19 cellular contexts compared by ENCODE assay signal in genomic region chr1:161324020-161324419, GRCh38. TPM values are rescaled to one million over a fixed set of nuclear protein-coding genes. Genes with fewer than 3 reads are reported as not detected.
DNase-seq lines count a peak whose midpoint lies in the region; ATAC-seq, FAIRE-seq and TF ChIP-seq lines count a peak whose summit lies in the region.
"Had no signal": no experiment of that assay in that cellular context is flagged by ENCODE, and none has a peak within 500 bp of the region (broad histone marks: within the 10 kb centered on the region; RNA-seq: fewer than 3 reads in every experiment).

No MANE protein-coding gene starts in this region.

- in situ Hi-C loops in K562 (cut with MboI), result no loop called here

- H3K4me2 ChIP-seq in K562 (ENCODE audit: insufficient read depth, low read length), result no peak overlapping the region
- H3K4me2 ChIP-seq: KMS-11 had no signal

- intact Hi-C loops in K562 (cut with micrococcal nuclease), result no loop called here

- no peak overlapping the region for H2AFZ ChIP-seq in K562 (ENCODE audit: low read depth, low read length)

- H3K4me1 ChIP-seq in K562 (replicated peaks in 1 of 2; ENCODE audit: control insufficient read depth in 2 of 2, insufficient read depth in 2 of 2, low read length in 2 of 2), result no peaks in the 10 kb centered on the region
- H3K4me1 ChIP-seq: SJCRH30 had no signal

- H3K79me2 ChIP-seq in K562 (ENCODE audit: control insufficient read depth, insufficient read depth, low read length), result peaks cover 20% of the 10 kb centered on the region

- H3K4me3 ChIP-seq in Jurkat, Clone E6-1 (ENCODE audit: low read length), result no peak overlapping the region
- H3K4me3 ChIP-seq in K562, result no peak overlapping the region
- H3K4me3 ChIP-seq: BLaER1 treated with 17β-estradiol and CSF1 and Interleukin-3, amounts not matched to agents 10 nM and 100 nM; SJCRH30 had no signal

- no peaks in the 10 kb centered on the region for H3K9me1 ChIP-seq in K562 (ENCODE audit: control insufficient read depth, insufficient read depth, low read length)

- no peaks in the 10 kb centered on the region for H3K27me3 Mint-ChIP-seq in activated naive CD4-positive, alpha-beta T cell treated with anti-CD3 and anti-CD28 coated beads, Interleukin-2, amount 10 ng/mL, durations not matched to agents 7 days and 5 days

- 96% methylated on average over 4 of the region's 4 CpGs for WGBS in K562 (ENCODE audit: insufficient coverage, low coverage, missing lambda C conversion rate)

- no peak for ATAC-seq in activated naive CD4-positive, alpha-beta T cell treated with anti-CD3 and anti-CD28 coated beads, Interleukin-2, amount 50 U/mL, for 72 hours
- no peak for ATAC-seq in K562
- ATAC-seq in GM18870 (IDR thresholded peaks at IDR 0.05; ENCODE audit: unreplicated experiment), result no peak
- ATAC-seq in left lobe of liver, result no peak
- ATAC-seq: HepG2 had no signal

- H3K9me3 Mint-ChIP-seq in activated naive CD4-positive, alpha-beta T cell treated with anti-CD3 and anti-CD28 coated beads, Interleukin-2, amount 10 ng/mL, durations not matched to agents 7 days and 5 days, result no peaks in the 10 kb centered on the region
- H3K9me3 Mint-ChIP-seq in activated naive CD4-positive, alpha-beta T cell treated with anti-CD3 and anti-CD28 coated beads, Interleukin-2, amount 50 U/mL, for 72 hours, result no peaks in the 10 kb centered on the region

- POLR2A ChIA-PET in K562 (lab: Yijun Ruan, JAX), result no interaction called here

- H3K9ac ChIP-seq in K562 (ENCODE audit: insufficient read depth in 1 of 2, low read depth in 2 of 2, low read length in 2 of 2), result no peak overlapping the region
- H3K9ac ChIP-seq: BLaER1 treated with 17β-estradiol and CSF1 and Interleukin-3, amounts not matched to agents 10 nM and 100 nM; KMS-11 had no signal

- no peak for TF ChIP-seq POLR2A in K562 (conservative IDR thresholded peaks at IDR 0.05)

- H3K4me3 Mint-ChIP-seq in activated naive CD4-positive, alpha-beta T cell treated with anti-CD3 and anti-CD28 coated beads, Interleukin-2, amount 10 ng/mL, durations not matched to agents 7 days and 5 days, result no peak overlapping the region

- no peaks in the 10 kb centered on the region for H4K20me1 ChIP-seq in K562 (replicated peaks; ENCODE audit: control insufficient read depth, insufficient read depth, low read length)

- H3K36me3 Mint-ChIP-seq in activated naive CD4-positive, alpha-beta T cell treated with anti-CD3 and anti-CD28 coated beads, Interleukin-2, amount 10 ng/mL, durations not matched to agents 7 days and 5 days, result peaks cover 19% of the 10 kb centered on the region
- peaks cover 0 to 5% of the 10 kb centered on the region in 2 donors for H3K36me3 Mint-ChIP-seq in activated naive CD4-positive, alpha-beta T cell treated with anti-CD3 and anti-CD28 coated beads, Interleukin-2, amount 50 U/mL, for 72 hours

- H3K27me3 ChIP-seq in K562 (ENCODE audit: control insufficient read depth in 2 of 2, insufficient read depth in 2 of 2, low read length in 2 of 2), result no peaks in the 10 kb centered on the region
- H3K27me3 ChIP-seq: BLaER1 treated with 17β-estradiol and CSF1 and Interleukin-3, amounts not matched to agents 10 nM and 100 nM; SJCRH30 had no signal

- TF ChIP-seq RAD21 in K562 (CRISPR knock-in tag; conservative IDR thresholded peaks at IDR 0.05 in 1 of 2, IDR thresholded peaks at IDR 0.05 in 1 of 2), result no peak

- no peak for TF ChIP-seq CTCF in K562 (IDR thresholded peaks at IDR 0.05 in 2 of 3, conservative IDR thresholded peaks at IDR 0.05 in 1 of 3; ENCODE audit: insufficient read depth in 2 of 3, low read depth in 1 of 3, low read length in 3 of 3)

- peak; percentile 26 for DNase-seq in activated naive CD4-positive, alpha-beta T cell treated with anti-CD3 and anti-CD28 coated beads, Interleukin-2, amount 10 ng/mL, durations not matched to agents 7 days and 5 days
- DNase-seq in activated naive CD4-positive, alpha-beta T cell treated with anti-CD3 and anti-CD28 coated beads, Interleukin-2, amount 50 U/mL, for 72 hours (ENCODE audit: low spot score in 2 of 2), result no peak
- peak; percentile 37 for DNase-seq in Jurkat, Clone E6-1 (ENCODE audit: low read depth, low spot score)
- DNase-seq in K562 (ENCODE audit: extremely low read depth in 1 of 4, low spot score in 3 of 4) (no peak), NCI-H510A (lab: John Stamatoyannopoulos, UW) (no peak), left lobe of liver (ENCODE audit: low spot score) (no peak)
- DNase-seq: DMS79, H7, NCI-H1436, NCI-H1930, NCI-H226, NCI-H524 treated with DMSO at 0.1 percent for 48 hours, SJCRH30 had no signal

- no peak for TF ChIP-seq EP300 in K562 (IDR thresholded peaks at IDR 0.05; ENCODE audit: low read length)

- no peak overlapping the region for H3K27ac Mint-ChIP-seq in activated naive CD4-positive, alpha-beta T cell treated with anti-CD3 and anti-CD28 coated beads, Interleukin-2, amount 10 ng/mL, durations not matched to agents 7 days and 5 days
- no peak overlapping the region for H3K27ac Mint-ChIP-seq in activated naive CD4-positive, alpha-beta T cell treated with anti-CD3 and anti-CD28 coated beads, Interleukin-2, amount 50 U/mL, for 72 hours

- H3K27ac ChIP-seq in K562 (ENCODE audit: extremely low read depth, low read depth, low read length), result no peak overlapping the region
- H3K27ac ChIP-seq: BLaER1 treated with 17β-estradiol and CSF1 and Interleukin-3, amounts not matched to agents 10 nM and 100 nM; KMS-11; SJCRH30 had no signal

- peaks cover 58% of the 10 kb centered on the region for H3K36me3 ChIP-seq in K562 (ENCODE audit: control insufficient read depth, insufficient read depth, low read length)

- H3K9me3 ChIP-seq in K562 (replicated peaks; ENCODE audit: control insufficient read depth, insufficient read depth, low read depth, low read length), result no peaks in the 10 kb centered on the region
- H3K9me3 ChIP-seq: BLaER1 treated with 17β-estradiol and CSF1 and Interleukin-3, amounts not matched to agents 10 nM and 100 nM; SJCRH30 had no signal

- H3K4me1 Mint-ChIP-seq in activated naive CD4-positive, alpha-beta T cell treated with anti-CD3 and anti-CD28 coated beads, Interleukin-2, amount 10 ng/mL, durations not matched to agents 7 days and 5 days, result peaks cover 6% of the 10 kb centered on the region

- no TSS peak for BruUV-seq in K562 (replicated peaks; lab: Mats Ljungman, UMichigan)

- FAIRE-seq in K562 (lab: Jason Lieb, UNC), result peak; percentile 11
- FAIRE-seq: HepG2 had no signal

- CTCF ChIA-PET in activated naive CD4-positive, alpha-beta T cell treated with anti-CD3 and anti-CD28 coated beads, Interleukin-2, amount 10 ng/mL, durations not matched to agents 7 days and 5 days (lab: Charles Lee), result no interaction called here
- CTCF ChIA-PET in K562 (lab: Yijun Ruan, JAX; ENCODE audit: low intra/inter-chr PET ratio), result no interaction called here

RNA-seq across cellular contexts. Expression of gene SDHC, which starts 9.8 kb away (rescaled TPM):
- total RNA-seq in activated naive CD4-positive, alpha-beta T cell treated with anti-CD3 and anti-CD28 coated beads, Interleukin-2, amount 50 U/mL, for 72 hours, result 100 to 1,000 TPM; 179 to 207 TPM
- polyA plus RNA-seq in Jurkat, Clone E6-1 (2012; ENCODE audit: insufficient read depth, insufficient read length), result 257 TPM
- 35.9 and 56.0 TPM in 2 replicates for total RNA-seq in K562 (2011; cell fraction: chromatin; rRNA removed; ENCODE audit: low replicate concordance)
- 47.2 and 69.9 TPM in 2 replicates for total RNA-seq in K562 (2011; cell fraction: nucleolus; rRNA removed)
- total RNA-seq in K562 (2011; cell fraction: nucleoplasm; rRNA removed), result 58.2 and 68.6 TPM in 2 replicates
- 7.7 and 13.7 TPM in 2 replicates for total RNA-seq in K562 (2014; rRNA removed)
- 74.8 and 87.4 TPM in 2 replicates for total RNA-seq in K562 (2014; rRNA removed; fragmentation: Illumina TruSeq; extraction: Trizol)
- total RNA-seq in K562 (2015; rRNA removed; fragmentation: Illumina TruSeq; extraction: Trizol), result 54.2 and 55.0 TPM in 2 replicates
- total RNA-seq in K562 (2021), result 161 and 178 TPM in 2 replicates
- 273 and 309 TPM in 2 replicates for polyA plus RNA-seq in K562 (2011; rRNA removed)
- polyA plus RNA-seq in K562 (2011; cell fraction: cytosol; rRNA removed), result 358 and 447 TPM in 2 replicates
- polyA plus RNA-seq in K562 (2011; cell fraction: nucleus; rRNA removed), result 83.7 and 117 TPM in 2 replicates
- 144 and 207 TPM in 2 replicates for polyA plus RNA-seq in K562 (2012)
- 249 and 293 TPM in 2 replicates for polyA plus RNA-seq in K562 (2014; fragmentation: Illumina TruSeq; extraction: Trizol)
- 100 to 1,000 TPM in 1 of 2 experiments, 10 to 100 TPM in 1; 99.8 to 198 TPM for polyA plus RNA-seq in K562 (2014; fragmentation: Nextera tagmentation; extraction: Ambion mirVana)
- polyA plus RNA-seq in K562 (2014; rRNA removed), result 174 and 184 TPM in 2 replicates
- 100 and 112 TPM in 2 replicates for polyA minus RNA-seq in K562 (2011; rRNA and poly(A)+ RNA removed)
- polyA minus RNA-seq in K562 (2011; cell fraction: cytosol; rRNA and poly(A)+ RNA removed), result 61.5 and 99.0 TPM in 2 replicates
- polyA minus RNA-seq in K562 (2011; cell fraction: nucleus; rRNA and poly(A)+ RNA removed), result 28.0 and 50.4 TPM in 2 replicates
- 223 TPM for total RNA-seq in left lobe of liver

RNA-seq across cellular contexts. Expression of gene MPZ, which starts 14.3 kb away (rescaled TPM):
- 1 to 10 TPM; 6.4 to 7.1 TPM for total RNA-seq in activated naive CD4-positive, alpha-beta T cell treated with anti-CD3 and anti-CD28 coated beads, Interleukin-2, amount 50 U/mL, for 72 hours
- 4.1 TPM for polyA plus RNA-seq in Jurkat, Clone E6-1 (2012; ENCODE audit: insufficient read depth, insufficient read length)
- 8.6 and 19.9 TPM in 2 replicates for total RNA-seq in K562 (2011; cell fraction: chromatin; rRNA removed; ENCODE audit: low replicate concordance)
- total RNA-seq in K562 (2011; cell fraction: nucleolus; rRNA removed), result 17.8 and 21.0 TPM in 2 replicates
- total RNA-seq in K562 (2011; cell fraction: nucleoplasm; rRNA removed), result 18.5 and 20.5 TPM in 2 replicates
- 13.5 and 19.0 TPM in 2 replicates for total RNA-seq in K562 (2014; rRNA removed)
- 10.2 and 10.4 TPM in 2 replicates for total RNA-seq in K562 (2014; rRNA removed; fragmentation: Illumina TruSeq; extraction: Trizol)
- 10.2 and 10.3 TPM in 2 replicates for total RNA-seq in K562 (2015; rRNA removed; fragmentation: Illumina TruSeq; extraction: Trizol)
- total RNA-seq in K562 (2021), result 11.4 and 15.3 TPM in 2 replicates
- 10.5 and 10.9 TPM in 2 replicates for polyA plus RNA-seq in K562 (2011; rRNA removed)
- 15.5 and 16.4 TPM in 2 replicates for polyA plus RNA-seq in K562 (2011; cell fraction: cytosol; rRNA removed)
- polyA plus RNA-seq in K562 (2011; cell fraction: nucleus; rRNA removed), result 15.3 and 25.2 TPM in 2 replicates
- 15.0 and 18.0 TPM in 2 replicates for polyA plus RNA-seq in K562 (2012)
- 14.7 and 17.5 TPM in 2 replicates for polyA plus RNA-seq in K562 (2014; fragmentation: Illumina TruSeq; extraction: Trizol)
- under 1 TPM; 0.22 to 0.31 TPM for polyA plus RNA-seq in K562 (2014; fragmentation: Nextera tagmentation; extraction: Ambion mirVana)
- 15.7 and 16.6 TPM in 2 replicates for polyA plus RNA-seq in K562 (2014; rRNA removed)
- 1.9 and 3.2 TPM in 2 replicates for polyA minus RNA-seq in K562 (2011; rRNA and poly(A)+ RNA removed)
- polyA minus RNA-seq in K562 (2011; cell fraction: cytosol; rRNA and poly(A)+ RNA removed), result 2.4 and 3.4 TPM in 2 replicates
- polyA minus RNA-seq in K562 (2011; cell fraction: nucleus; rRNA and poly(A)+ RNA removed), result 4.7 and 8.1 TPM in 2 replicates
- 2.4 TPM for total RNA-seq in left lobe of liver

RNA-seq across cellular contexts. Expression of gene CFAP126, which starts 43.7 kb away (rescaled TPM):
- not detected for total RNA-seq in activated naive CD4-positive, alpha-beta T cell treated with anti-CD3 and anti-CD28 coated beads, Interleukin-2, amount 50 U/mL, for 72 hours
- not detected for polyA plus RNA-seq in Jurkat, Clone E6-1 (2012; ENCODE audit: insufficient read depth, insufficient read length)
- not detected in 2 replicates for total RNA-seq in K562 (2011; cell fraction: chromatin; rRNA removed; ENCODE audit: low replicate concordance)
- total RNA-seq in K562 (2011; cell fraction: nucleolus; rRNA removed), result not detected in 2 replicates
- not detected in 2 replicates for total RNA-seq in K562 (2011; cell fraction: nucleoplasm; rRNA removed)
- total RNA-seq in K562 (2014; rRNA removed) (not detected in 2 replicates), K562 (2014; rRNA removed; fragmentation: Illumina TruSeq; extraction: Trizol) (not detected in 2 replicates), K562 (2015; rRNA removed; fragmentation: Illumina TruSeq; extraction: Trizol) (not detected in 2 replicates), K562 (2021) (not detected in 2 replicates), left lobe of liver (not detected)
- polyA plus RNA-seq in K562 (2011; rRNA removed) (not detected in 2 replicates), K562 (2014; fragmentation: Illumina TruSeq; extraction: Trizol) (not detected in 2 replicates), K562 (2014; fragmentation: Nextera tagmentation; extraction: Ambion mirVana) (not detected), K562 (2014; rRNA removed) (not detected in 2 replicates)
- polyA plus RNA-seq in K562 (2011; cell fraction: cytosol; rRNA removed), result not detected in 2 replicates
- polyA plus RNA-seq in K562 (2011; cell fraction: nucleus; rRNA removed), result not detected in 2 replicates
- not detected in 2 replicates for polyA plus RNA-seq in K562 (2012)
- polyA minus RNA-seq in K562 (2011; rRNA and poly(A)+ RNA removed), result not detected in 2 replicates
- not detected in 2 replicates for polyA minus RNA-seq in K562 (2011; cell fraction: cytosol; rRNA and poly(A)+ RNA removed)
- polyA minus RNA-seq in K562 (2011; cell fraction: nucleus; rRNA and poly(A)+ RNA removed), result not detected in 2 replicates
- total RNA-seq: A673, H7, HepG2, M059J, SJCRH30 had no signal
- polyA plus RNA-seq: HepG2 had no signal

Comparison
In these comparisons a context has a peak if more than half of its experiments do, and no peak if none do; other contexts are left out.
1. DNase-seq: peak in activated naive CD4-positive, alpha-beta T cell treated with anti-CD3 and anti-CD28 coated beads, Interleukin-2, amount 10 ng/mL, durations not matched to agents 7 days and 5 days (single experiment) and Jurkat, Clone E6-1 (single experiment); none in activated naive CD4-positive, alpha-beta T cell treated with anti-CD3 and anti-CD28 coated beads, Interleukin-2, amount 50 U/mL, for 72 hours (0 of 2), K562 (0 of 4), NCI-H510A (single experiment) and left lobe of liver (single experiment).